ENCODE assay signal across 14 cellular contexts in the genomic region with DNA sequence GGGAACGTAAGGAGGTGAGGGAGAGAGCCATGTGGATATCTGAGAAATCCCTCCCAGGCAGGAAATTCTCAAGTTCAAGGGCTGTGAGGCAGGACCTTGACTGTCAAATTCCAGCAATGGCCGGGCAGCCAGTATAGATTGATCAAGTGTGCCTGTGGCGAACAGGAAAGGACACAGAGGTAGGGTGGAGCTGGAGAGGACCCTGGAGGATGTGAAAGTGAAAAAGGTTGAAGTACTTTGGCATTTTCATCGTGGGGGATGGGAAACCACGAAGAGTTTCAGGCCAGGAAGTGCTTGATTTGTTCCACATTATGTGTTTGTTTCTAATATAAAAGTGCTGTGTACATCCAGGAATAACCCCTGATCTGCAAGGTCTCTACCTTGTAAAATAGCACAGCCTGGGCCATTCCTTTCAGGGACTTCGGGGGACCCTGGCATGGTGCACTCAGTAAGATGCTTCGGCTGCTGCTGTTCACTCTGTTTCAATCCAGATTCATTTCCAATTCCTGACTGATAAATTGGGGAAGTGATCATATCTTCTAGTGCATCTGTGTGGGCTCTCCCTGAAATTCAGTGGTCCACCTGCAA.
DNase-seq lines count a peak whose midpoint lies in the region; ATAC-seq and TF ChIP-seq lines count a peak whose summit lies in the region.
"Had no signal": no experiment of that assay in that cellular context is flagged by ENCODE, and none has a peak within 500 bp of the region (broad histone marks: within the 10 kb centered on the region; RNA-seq: fewer than 3 reads in every experiment).

No MANE protein-coding gene starts in this region.

- H3K9me3 ChIP-seq in SK-N-MC (ENCODE audit: low read depth, low read length) = no peaks in the 10 kb centered on the region

- peaks cover 44% of the 10 kb centered on the region for H3K36me3 Mint-ChIP-seq in activated CD4-positive, alpha-beta T cell treated with anti-CD3 and anti-CD28 coated beads, Interleukin-2, amount 10 ng/mL, durations not matched to agents 24 days and 14 days (ENCODE audit: low read depth)
- H3K36me3 Mint-ChIP-seq in nephron (ENCODE audit: low read depth) = no peaks in the 10 kb centered on the region
- H3K36me3 Mint-ChIP-seq: brain had no signal

- H3K4me3 Mint-ChIP-seq in activated CD4-positive, alpha-beta T cell treated with anti-CD3 and anti-CD28 coated beads, Interleukin-2, amount 10 ng/mL, durations not matched to agents 24 days and 14 days = peak overlapping the region; percentile 59
- H3K4me3 Mint-ChIP-seq in nephron = no peak overlapping the region
- H3K4me3 Mint-ChIP-seq: brain, H9 had no signal

- H3K27me3 Mint-ChIP-seq in activated CD4-positive, alpha-beta T cell treated with anti-CD3 and anti-CD28 coated beads, Interleukin-2, amount 10 ng/mL, durations not matched to agents 24 days and 14 days = no peaks in the 10 kb centered on the region
- peaks cover 8% of the 10 kb centered on the region for H3K27me3 Mint-ChIP-seq in nephron (ENCODE audit: low read depth)

- TF ChIP-seq CTCF in nephron (IDR thresholded peaks at IDR 0.05; ENCODE audit: unreplicated experiment in 3 of 3) = no peak

- peak; percentile 66 for ATAC-seq in HG02938 (IDR thresholded peaks at IDR 0.05; ENCODE audit: unreplicated experiment)
- ATAC-seq in HG03097 (IDR thresholded peaks at IDR 0.05; ENCODE audit: low FRiP score, unreplicated experiment) = no peak
- ATAC-seq: left lobe of liver, Panc1, sciatic nerve had no signal

- DNase-seq in activated CD4-positive, alpha-beta T cell treated with anti-CD3 and anti-CD28 coated beads, Interleukin-2, amount 10 ng/mL, durations not matched to agents 24 days and 14 days = peak; percentile 80
- no peak for DNase-seq in activated CD4-positive, alpha-beta T cell treated with anti-CD3 and anti-CD28 coated beads for 1 hour
- DNase-seq in SK-N-MC (ENCODE audit: low read depth, low spot score) (peak; percentile 12), GOT3 (lab: John Stamatoyannopoulos, UW) (no peak)
- no peak for DNase-seq in activated effector memory CD4-positive, alpha-beta T cell treated with Interleukin-2 at 50 U/mL for 16 hours
- DNase-seq: H9, Karpas-422 had no signal

- peak overlapping the region; percentile 59 for H3K27ac Mint-ChIP-seq in activated CD4-positive, alpha-beta T cell treated with anti-CD3 and anti-CD28 coated beads, Interleukin-2, amount 10 ng/mL, durations not matched to agents 24 days and 14 days
- H3K27ac Mint-ChIP-seq in nephron = peak overlapping the region in 2 of 3 experiments; percentile 40 to 51
- H3K27ac Mint-ChIP-seq: brain, H9 had no signal

- H3K4me1 Mint-ChIP-seq in activated CD4-positive, alpha-beta T cell treated with anti-CD3 and anti-CD28 coated beads, Interleukin-2, amount 10 ng/mL, durations not matched to agents 24 days and 14 days = peaks cover 25% of the 10 kb centered on the region
- H3K4me1 Mint-ChIP-seq in nephron = peaks cover 6% of the 10 kb centered on the region
- H3K4me1 Mint-ChIP-seq: brain had no signal

- H3K36me3 ChIP-seq in SK-N-MC (ENCODE audit: insufficient read depth, low read length) = no peaks in the 10 kb centered on the region

- H3K9ac ChIP-seq in SK-N-MC (ENCODE audit: insufficient read length) = no peak overlapping the region

- no peak overlapping the region for H3K4me3 ChIP-seq in SK-N-MC

- H3K27ac ChIP-seq in SK-N-MC = no peak overlapping the region

- intact Hi-C loops in activated CD4-positive, alpha-beta T cell treated with anti-CD3 and anti-CD28 coated beads, Interleukin-2, amount 10 ng/mL, durations not matched to agents 24 days and 14 days (cut with micrococcal nuclease) = no loop called here

- no peaks in the 10 kb centered on the region for H3K9me3 Mint-ChIP-seq in activated CD4-positive, alpha-beta T cell treated with anti-CD3 and anti-CD28 coated beads, Interleukin-2, amount 10 ng/mL, durations not matched to agents 24 days and 14 days
- no peaks in the 10 kb centered on the region for H3K9me3 Mint-ChIP-seq in nephron
- H3K9me3 Mint-ChIP-seq: H9 had no signal

Comparison
In these comparisons a context has a peak if more than half of its experiments do, and no peak if none do; other contexts are left out.
1. DNase-seq: peak in activated CD4-positive, alpha-beta T cell treated with anti-CD3 and anti-CD28 coated beads, Interleukin-2, amount 10 ng/mL, durations not matched to agents 24 days and 14 days (single experiment) and SK-N-MC (single experiment); none in activated CD4-positive, alpha-beta T cell treated with anti-CD3 and anti-CD28 coated beads for 1 hour (single experiment), GOT3 (single experiment) and activated effector memory CD4-positive, alpha-beta T cell treated with Interleukin-2 at 50 U/mL for 16 hours (single experiment).